11 cellular contexts compared by ENCODE assay signal in genomic region chr2:219280682-219281081, GRCh38. TPM values are rescaled to one million over a fixed set of nuclear protein-coding genes. Genes with fewer than 3 reads are reported as not detected.
A peak's percentile ranks its signal among the peaks of the same experiment; 100 is the strongest.
DNase-seq lines count a peak whose midpoint lies in the region; FAIRE-seq and TF ChIP-seq lines count a peak whose summit lies in the region.
"Had no signal": no experiment of that assay in that cellular context is flagged by ENCODE, and none has a peak within 500 bp of the region (broad histone marks: within the 10 kb centered on the region; RNA-seq: fewer than 3 reads in every experiment).

No MANE protein-coding gene starts in this region.

- intact Hi-C loops in CD4-positive, alpha-beta memory T cell (cut with micrococcal nuclease): no loop called here
- intact Hi-C loops in OCI-LY7 (cut with micrococcal nuclease; ENCODE audit: unreplicated experiment) (no loop called here), prostate gland (cut with DNase I) (no loop called here), A673 (cut with micrococcal nuclease; ENCODE audit: unreplicated experiment) (no loop called here)

- peaks cover 5% of the 10 kb centered on the region for H4K20me1 ChIP-seq in OCI-LY7 (ENCODE audit: insufficient read depth, low read length)

- no peaks in the 10 kb centered on the region for H3K9me3 Mint-ChIP-seq in CD4-positive, alpha-beta memory T cell

- peak overlapping the region; percentile 98 for H3K27ac ChIP-seq in CD4-positive, alpha-beta memory T cell (ENCODE audit: low read depth, low read length)
- H3K27ac ChIP-seq in OCI-LY7 (ENCODE audit: low read depth, low read length, poor library complexity, severe bottlenecking) (peak overlapping the region; percentile 90), prostate gland (peak overlapping the region; percentile 94 to 98), A673 (ENCODE audit: low read depth, low read length, poor library complexity, severe bottlenecking) (no peak overlapping the region)

- FAIRE-seq in GM12892 (lab: Jason Lieb, UNC): no peak

- H3K79me2 ChIP-seq in OCI-LY7 (ENCODE audit: insufficient read depth, low read depth, low read length): peaks cover 19% of the 10 kb centered on the region; the same call in 1 of the 2 replicates

- CTCF ChIA-PET in CD4-positive, alpha-beta memory T cell (lab: Charles Lee; ENCODE audit: partially characterized antibody): interaction anchor here (1.3 to 14.0 kb wide), 8 partner anchors 13 to 121 kb away, joined by 3 to 208 read pairs (median 11); partner anchors contain the start of genes GLB1L, STK16, TUBA4A and TUBA4B
- CTCF ChIA-PET in OCI-LY7 (lab: Charles Lee; ENCODE audit: unreplicated experiment): interaction anchor here (0.5 to 2.1 kb wide), 2 partner anchors 14 to 1877 kb away, joined by 3 to 8 read pairs; no protein-coding TSS in a partner anchor
- CTCF ChIA-PET in A673 (lab: Charles Lee): no interaction called here

- no peaks in the 10 kb centered on the region for H3K9me2 ChIP-seq in OCI-LY7 (ENCODE audit: insufficient read depth, low read length)

- TF ChIP-seq CTCF in OCI-LY7 (conservative IDR thresholded peaks at IDR 0.05; ENCODE audit: low read length): no peak
- no peak for TF ChIP-seq CTCF in prostate gland (IDR thresholded peaks at IDR 0.05)
- TF ChIP-seq CTCF in A673 (conservative IDR thresholded peaks at IDR 0.05; ENCODE audit: low read depth, low read length): no peak

- H3K9me3 ChIP-seq in CD4-positive, alpha-beta memory T cell (ENCODE audit: control insufficient read depth in 1 of 2, low read length in 2 of 2): no peaks in the 10 kb centered on the region
- H3K9me3 ChIP-seq in OCI-LY7 (ENCODE audit: low read length): no peaks in the 10 kb centered on the region
- H3K9me3 ChIP-seq in prostate gland: no peaks in the 10 kb centered on the region
- no peaks in the 10 kb centered on the region for H3K9me3 ChIP-seq in A673 (ENCODE audit: low read depth, low read length, poor library complexity, severe bottlenecking)

- 86% methylated on average over 4 of the region's 4 CpGs for WGBS in prostate gland

- H2AFZ ChIP-seq in OCI-LY7 (ENCODE audit: low read length): no peak overlapping the region

- peaks cover 40% of the 10 kb centered on the region for H3K4me1 ChIP-seq in CD4-positive, alpha-beta memory T cell (ENCODE audit: insufficient read depth, low read length)
- H3K4me1 ChIP-seq in OCI-LY7 (ENCODE audit: insufficient read depth, low read length, poor library complexity, severe bottlenecking) (peaks cover 36% of the 10 kb centered on the region), prostate gland (replicated peaks) (peaks cover 20% of the 10 kb centered on the region), A673 (ENCODE audit: insufficient read depth, low read length, poor library complexity, severe bottlenecking) (peaks cover 20% of the 10 kb centered on the region)

- H3K4me3 Mint-ChIP-seq in CD4-positive, alpha-beta memory T cell: peak overlapping the region; percentile 13 to 98 (median 96)

- H3K36me3 Mint-ChIP-seq in CD4-positive, alpha-beta memory T cell: peaks cover 34 to 54% of the 10 kb centered on the region in 2 donors

- H3K4me2 ChIP-seq in OCI-LY7 (ENCODE audit: low read length): peak overlapping the region; percentile 81

- POLR2A ChIA-PET in CD4-positive, alpha-beta memory T cell (lab: Charles Lee; ENCODE audit: partially characterized antibody): interaction anchor here (0.9 to 10.9 kb wide), 9 partner anchors 12 to 612 kb away, joined by 3 to 338 read pairs (median 35); partner anchors contain the start of genes ABCB6, ANKZF1, ATG9A and CNPPD1
- POLR2A ChIA-PET in OCI-LY7 (lab: Charles Lee): interaction anchor here (0.5 to 2.4 kb wide), 3 partner anchors 11 to 109 kb away, joined by 3 to 13 read pairs (median 5); no protein-coding TSS in a partner anchor
- POLR2A ChIA-PET in A673 (lab: Charles Lee; ENCODE audit: low non-redundant PET): interaction anchor here (0.5 kb wide), 1 partner anchor 162 kb away, joined by 4 read pairs; no protein-coding TSS in a partner anchor

- peaks cover 17 to 51% (median 42%) of the 10 kb centered on the region in 4 donors for H3K4me1 Mint-ChIP-seq in CD4-positive, alpha-beta memory T cell

- H3K36me3 ChIP-seq in CD4-positive, alpha-beta memory T cell (ENCODE audit: insufficient read depth, low read length): peaks cover 50% of the 10 kb centered on the region
- H3K36me3 ChIP-seq in OCI-LY7 (ENCODE audit: insufficient read depth, low read length): peaks cover 52% of the 10 kb centered on the region
- H3K36me3 ChIP-seq in prostate gland: peaks cover 0 to 16% of the 10 kb centered on the region in 2 donors
- H3K36me3 ChIP-seq in A673 (ENCODE audit: insufficient read depth, low read length, poor library complexity, severe bottlenecking): peaks cover 2% of the 10 kb centered on the region

- H3K27ac Mint-ChIP-seq in CD4-positive, alpha-beta memory T cell: peak overlapping the region; percentile 96 to 100 (median 99)

- BruUV-seq in OCI-LY7 (replicated peaks; lab: Mats Ljungman, UMichigan): TSS peak; percentile 46
- no TSS peak for BruUV-seq in A673 (replicated peaks; lab: Mats Ljungman, UMichigan)

- H3K27me3 ChIP-seq in CD4-positive, alpha-beta memory T cell (ENCODE audit: insufficient read depth, low read length): no peaks in the 10 kb centered on the region
- no peaks in the 10 kb centered on the region for H3K27me3 ChIP-seq in prostate gland (replicated peaks; ENCODE audit: insufficient read depth)
- no peaks in the 10 kb centered on the region for H3K27me3 ChIP-seq in A673 (replicated peaks; ENCODE audit: insufficient read depth, low read depth, low read length, poor library complexity)

- no peak overlapping the region for H3K4me3 ChIP-seq in CD4-positive, alpha-beta memory T cell (ENCODE audit: low read length in 2 of 2)
- H3K4me3 ChIP-seq in OCI-LY7 (ENCODE audit: low read depth, low read length, poor library complexity, severe bottlenecking) (peak overlapping the region; percentile 83), prostate gland (no peak overlapping the region), A673 (ENCODE audit: low read depth, low read length, poor library complexity, severe bottlenecking) (no peak overlapping the region)

- no peaks in the 10 kb centered on the region for H3K27me3 Mint-ChIP-seq in CD4-positive, alpha-beta memory T cell

- DNase-seq in CD4-positive, alpha-beta memory T cell: peak in 1 of 5 donors; percentile 23
- DNase-seq in OCI-LY7 (ENCODE audit: low spot score): no peak
- DNase-seq in ecto neural progenitor cell (ENCODE audit: low spot score): peak; percentile 26
- DNase-seq in prostate gland (ENCODE audit: low spot score): no peak
- no peak for DNase-seq in GM12892 (ENCODE audit: insufficient read length)
- no peak for DNase-seq in A673 (ENCODE audit: low spot score)
- no peak for DNase-seq in glomerular visceral epithelial cell (ENCODE audit: extremely low spot score)
- DNase-seq in DMS153 (lab: John Stamatoyannopoulos, UW): no peak
- DNase-seq: activated CD4-positive, alpha-beta T cell treated with anti-CD3 and anti-CD28 coated beads, Interleukin-2, amount 50 U/mL, for 48 hours had no signal

- TF ChIP-seq POLR2A in prostate gland (IDR thresholded peaks at IDR 0.05) (no peak), GM12892 (IDR thresholded peaks at IDR 0.05; ENCODE audit: low read depth, low read length) (no peak)

RNA-seq across cellular contexts. Expression of gene DNAJB2, which starts 1.5 kb away (rescaled TPM):
- total RNA-seq in CD4-positive, alpha-beta memory T cell: 100 to 1,000 TPM; 110 to 117 TPM
- 1 to 10 TPM; 4.1 to 6.8 TPM for polyA plus RNA-seq in CD4-positive, alpha-beta memory T cell
- 49.9 and 53.0 TPM in 2 replicates for total RNA-seq in OCI-LY7 (2014; rRNA removed; shearing (Covaris generic))
- total RNA-seq in OCI-LY7 (2022): 55.3 and 58.7 TPM in 2 replicates
- total RNA-seq in prostate gland: 100 to 1,000 TPM; 155 to 163 TPM
- 25.1 TPM for polyA plus RNA-seq in GM12892 (2012; ENCODE audit: missing spikeins)
- 24.4 and 24.6 TPM in 2 replicates for total RNA-seq in A673 (2021)

RNA-seq across cellular contexts. Expression of gene TUBA4A, which starts 27.0 kb away (rescaled TPM):
- total RNA-seq in CD4-positive, alpha-beta memory T cell: 100 to 1,000 TPM; 242 to 259 TPM
- polyA plus RNA-seq in CD4-positive, alpha-beta memory T cell: 100 to 1,000 TPM; 157 to 268 TPM
- 62.8 and 96.0 TPM in 2 replicates for total RNA-seq in OCI-LY7 (2014; rRNA removed; shearing (Covaris generic))
- total RNA-seq in OCI-LY7 (2022) (181 and 186 TPM in 2 replicates), prostate gland (10 to 100 TPM; 43.5 to 51.2 TPM), A673 (2021) (62.9 and 68.0 TPM in 2 replicates)
- 128 TPM for polyA plus RNA-seq in GM12892 (2012; ENCODE audit: missing spikeins)

RNA-seq across cellular contexts. Expression of gene TUBA4B, which starts 27.6 kb away (rescaled TPM):
- not detected for total RNA-seq in CD4-positive, alpha-beta memory T cell
- polyA plus RNA-seq in CD4-positive, alpha-beta memory T cell: not detected
- total RNA-seq in OCI-LY7 (2014; rRNA removed; shearing (Covaris generic)): not detected in 2 replicates
- total RNA-seq in OCI-LY7 (2022) (0.28 TPM in 1 of 2 replicates, not detected in the other), prostate gland (not detected), A673 (2021) (not detected in 2 replicates)
- 0.53 TPM for polyA plus RNA-seq in GM12892 (2012; ENCODE audit: missing spikeins)
- total RNA-seq: dermis microvascular lymphatic vessel endothelial cell, G401 had no signal

RNA-seq across cellular contexts. Expression of gene PTPRN, which starts 28.5 kb away (rescaled TPM):
- not detected for total RNA-seq in CD4-positive, alpha-beta memory T cell
- polyA plus RNA-seq in CD4-positive, alpha-beta memory T cell: under 1 TPM in 1 of 2 donors, not detected in 1; 0.31 TPM
- not detected in 2 replicates for total RNA-seq in OCI-LY7 (2014; rRNA removed; shearing (Covaris generic))
- not detected in 2 replicates for total RNA-seq in OCI-LY7 (2022)
- total RNA-seq in prostate gland: 1 to 10 TPM in 1 of 2 donors, under 1 TPM in 1; 0.09 to 6.6 TPM
- polyA plus RNA-seq in GM12892 (2012; ENCODE audit: missing spikeins): 0.42 TPM
- total RNA-seq in A673 (2021): 0.30 TPM in 1 of 2 replicates, not detected in the other
- total RNA-seq: dermis microvascular lymphatic vessel endothelial cell had no signal

RNA-seq across cellular contexts. Expression of gene STK16, which starts 35.4 kb away (rescaled TPM):
- total RNA-seq in CD4-positive, alpha-beta memory T cell: 10 to 100 TPM; 19.3 to 21.1 TPM
- 10 to 100 TPM; 15.3 to 15.4 TPM for polyA plus RNA-seq in CD4-positive, alpha-beta memory T cell
- total RNA-seq in OCI-LY7 (2014; rRNA removed; shearing (Covaris generic)): 19.6 and 23.4 TPM in 2 replicates
- total RNA-seq in OCI-LY7 (2022): 39.5 and 42.8 TPM in 2 replicates
- 10 to 100 TPM; 20.5 to 26.1 TPM for total RNA-seq in prostate gland
- 35.8 TPM for polyA plus RNA-seq in GM12892 (2012; ENCODE audit: missing spikeins)
- total RNA-seq in A673 (2021): 22.0 and 27.6 TPM in 2 replicates
